ENCODE assay signal across 19 cellular contexts in genomic region chr2:64014628-64015027, GRCh38. TPM values are rescaled to one million over a fixed set of nuclear protein-coding genes. Genes with fewer than 3 reads are reported as not detected.
DNase-seq lines count a peak whose midpoint lies in the region; ATAC-seq and TF ChIP-seq lines count a peak whose summit lies in the region.
"Had no signal": no experiment of that assay in that cellular context is flagged by ENCODE, and none has a peak within 500 bp of the region (broad histone marks: within the 10 kb centered on the region; RNA-seq: fewer than 3 reads in every experiment).

No MANE protein-coding gene starts in this region.

- intact Hi-C loops in CD14-positive monocyte (cut with micrococcal nuclease) (no loop called here), right cardiac atrium (cut with DNase I) (no loop called here)

- H3K27me3 ChIP-seq in HL-60 (ENCODE audit: insufficient read depth, poor library complexity, severe bottlenecking) (no peaks in the 10 kb centered on the region), neutrophil (no peaks in the 10 kb centered on the region), right cardiac atrium (ENCODE audit: control insufficient read depth, insufficient read depth) (no peaks in the 10 kb centered on the region)
- H3K27me3 ChIP-seq: BE2C; BLaER1 treated with 17β-estradiol and CSF1 and Interleukin-3, amounts not matched to agents 10 nM and 100 nM had no signal

- peaks cover 0 to 3% (median 0%) of the 10 kb centered on the region in 7 donors for H3K9me3 Mint-ChIP-seq in CD14-positive monocyte
- H3K9me3 Mint-ChIP-seq: CD4-positive, alpha-beta memory T cell; HFFc6 had no signal

- H3K4me3 ChIP-seq in HL-60 (replicated peaks; ENCODE audit: insufficient read depth, low read length) (no peak overlapping the region), neutrophil (ENCODE audit: low read depth in 1 of 2, low read length in 1 of 2) (peak overlapping the region; percentile 56 to 57), right cardiac atrium (ENCODE audit: low read length) (no peak overlapping the region)
- H3K4me3 ChIP-seq: A549; BLaER1 treated with 17β-estradiol and CSF1 and Interleukin-3, amounts not matched to agents 10 nM and 100 nM; HAP-1 had no signal

- TF ChIP-seq CTCF in CD14-positive monocyte (IDR thresholded peaks at IDR 0.05) (no peak), HL-60 (IDR thresholded peaks at IDR 0.05; ENCODE audit: insufficient read depth, low read length) (no peak), neutrophil (IDR thresholded peaks at IDR 0.05) (no peak)

- H3K4me1 ChIP-seq in neutrophil (ENCODE audit: control insufficient read depth in 1 of 2, insufficient read depth in 1 of 2, low read depth in 1 of 2, low read length in 1 of 2) (peaks cover 56 to 62% of the 10 kb centered on the region in 2 experiments), right cardiac atrium (ENCODE audit: control insufficient read depth, insufficient read depth, low read length) (peaks cover 3% of the 10 kb centered on the region)
- H3K4me1 ChIP-seq: BE2C had no signal

- ATAC-seq in right cardiac atrium: no peak
- ATAC-seq: A549 had no signal

- H3K9me3 ChIP-seq in neutrophil (no peaks in the 10 kb centered on the region), right cardiac atrium (ENCODE audit: control insufficient read depth, low read length) (no peaks in the 10 kb centered on the region)
- H3K9me3 ChIP-seq: A549, BE2C, HAP-1 had no signal

- H3K27ac ChIP-seq in HL-60 (replicated peaks): peak overlapping the region; percentile 76; the same call in 1 of the 2 replicates
- peak overlapping the region; percentile 84 for H3K27ac ChIP-seq in neutrophil
- no peak overlapping the region for H3K27ac ChIP-seq in right cardiac atrium (ENCODE audit: low read length)
- H3K27ac ChIP-seq: A549; BLaER1 treated with 17β-estradiol and CSF1 and Interleukin-3, amounts not matched to agents 10 nM and 100 nM had no signal

- no peak for DNase-seq in CD14-positive monocyte (ENCODE audit: low spot score)
- no peak for DNase-seq in HL-60 (ENCODE audit: low read depth in 1 of 2, low spot score in 1 of 2)
- DNase-seq in activated naive CD4-positive, alpha-beta T cell treated with anti-CD3 and anti-CD28 coated beads, Interleukin-2, amount 50 U/mL, for 16 hours: no peak
- no peak for DNase-seq in retina
- no peak for DNase-seq in right cardiac atrium
- DNase-seq: 8988T; ACHN; BE2C; Calu3; CD4-positive, alpha-beta memory T cell; COR-L47; DMS153; DND-41; GOT3; HFFc6 had no signal

- H3K4me1 Mint-ChIP-seq in CD14-positive monocyte: peaks cover 41% of the 10 kb centered on the region

- WGBS in right cardiac atrium: 99% methylated on average over 1 of the region's 1 CpG

- H3K27ac Mint-ChIP-seq in CD14-positive monocyte: peak overlapping the region; percentile 27 to 96 (median 84)
- H3K27ac Mint-ChIP-seq: CD4-positive, alpha-beta memory T cell; HFFc6 had no signal

- H3K4me3 Mint-ChIP-seq in CD14-positive monocyte: no peak overlapping the region
- H3K4me3 Mint-ChIP-seq: HFFc6 had no signal

- no peaks in the 10 kb centered on the region for H3K36me3 ChIP-seq in neutrophil
- H3K36me3 ChIP-seq: BE2C, HAP-1 had no signal

- H3K36me3 Mint-ChIP-seq in CD14-positive monocyte: peaks cover 7 to 13% of the 10 kb centered on the region in 2 donors

- no peaks in the 10 kb centered on the region for H3K27me3 Mint-ChIP-seq in CD14-positive monocyte (ENCODE audit: low read depth in 3 of 3)
- H3K27me3 Mint-ChIP-seq: CD4-positive, alpha-beta memory T cell had no signal

RNA-seq across cellular contexts. Expression of gene VPS54, which starts 4.6 kb away (rescaled TPM):
- polyA plus RNA-seq in CD14-positive monocyte (10 to 100 TPM; 11.4 to 11.5 TPM), right cardiac atrium (8.5 TPM)
- total RNA-seq in right cardiac atrium: 10 to 100 TPM; 12.8 to 14.8 (median 13.4) TPM

Comparison
In these comparisons a context has a peak if more than half of its experiments do, and no peak if none do; other contexts are left out.
1. H3K4me3 ChIP-seq: peak in neutrophil (2 of 2); none in HL-60 (single experiment) and right cardiac atrium (single experiment).